In genomic region chr9:761155-761792, GRCh38 we compare ENCODE assay signal across 15 cellular contexts.
DNase-seq lines count a peak whose midpoint lies in the region; ATAC-seq and TF ChIP-seq lines count a peak whose summit lies in the region.
"Had no signal": no experiment of that assay in that cellular context is flagged by ENCODE, and none has a peak within 500 bp of the region (broad histone marks: within the 10 kb centered on the region; RNA-seq: fewer than 3 reads in every experiment).

No MANE protein-coding gene starts in this region.

- intact Hi-C loops in thyroid gland (cut with DNase I): loop anchor here (5.0 kb wide), 1 partner anchor 144 kb away; no protein-coding TSS in a partner anchor
- intact Hi-C loops in activated T-helper 1 cell treated with anti-CD3 and anti-CD28 coated beads, Interleukin-12 subunit alpha, Interleukin-12 subunit beta, Interleukin-2, Interleukin-4 antibody, amounts not matched to agents 30 ng/mL and 10 ng/mL and 1 ng/mL, durations not matched to agents 14 hours and 24 hours and 36 hours (cut with micrococcal nuclease): no loop called here

- no peak overlapping the region for H3K4me3 Mint-ChIP-seq in activated T-helper 1 cell treated with anti-CD3 and anti-CD28 coated beads, Interleukin-12 subunit alpha, Interleukin-12 subunit beta, Interleukin-2, Interleukin-4 antibody, amounts not matched to agents 30 ng/mL and 10 ng/mL and 1 ng/mL, durations not matched to agents 14 hours and 24 hours and 36 hours
- H3K4me3 Mint-ChIP-seq: activated CD4-positive, alpha-beta T cell treated with anti-CD3 and anti-CD28 coated beads, Interleukin-2, amount 10 ng/mL, durations not matched to agents 7 days and 5 days; activated T-cell treated with anti-CD3 and anti-CD28 coated beads, Interleukin-2, amount 50 U/mL, for 24 hours; CD14-positive monocyte; dendritic cell treated with granulocyte-macrophage colony-stimulating factor and Interleukin-4, amounts not matched to agents 40 ng/mL and 50 ng/mL, for 4 days; immature natural killer cell had no signal

- peaks cover 20% of the 10 kb centered on the region for H3K4me1 Mint-ChIP-seq in activated T-helper 1 cell treated with anti-CD3 and anti-CD28 coated beads, Interleukin-12 subunit alpha, Interleukin-12 subunit beta, Interleukin-2, Interleukin-4 antibody, amounts not matched to agents 30 ng/mL and 10 ng/mL and 1 ng/mL, durations not matched to agents 14 hours and 24 hours and 36 hours (ENCODE audit: low read depth)

- TF ChIP-seq CTCF in coronary artery (IDR thresholded peaks at IDR 0.05) (no peak), thyroid gland (IDR thresholded peaks at IDR 0.05) (no peak)

- ATAC-seq in left lobe of liver: peak; percentile 39
- ATAC-seq in HG03439 (IDR thresholded peaks at IDR 0.05; ENCODE audit: unreplicated experiment): no peak
- ATAC-seq: foreskin keratinocyte had no signal

- peaks cover 7% of the 10 kb centered on the region for H3K27me3 Mint-ChIP-seq in activated T-helper 1 cell treated with anti-CD3 and anti-CD28 coated beads, Interleukin-12 subunit alpha, Interleukin-12 subunit beta, Interleukin-2, Interleukin-4 antibody, amounts not matched to agents 30 ng/mL and 10 ng/mL and 1 ng/mL, durations not matched to agents 14 hours and 24 hours and 36 hours (ENCODE audit: insufficient read depth)
- H3K27me3 Mint-ChIP-seq: dendritic cell treated with granulocyte-macrophage colony-stimulating factor and Interleukin-4, amounts not matched to agents 40 ng/mL and 50 ng/mL, for 4 days had no signal

- DNase-seq in NCI-H2029 treated with DMSO at 0.1 percent for 48 hours (lab: John Stamatoyannopoulos, UW): peak; percentile 22
- DNase-seq in coronary artery (ENCODE audit: low spot score): no peak
- DNase-seq in left lobe of liver (ENCODE audit: low spot score): no peak
- peak; percentile 40 to 47 for DNase-seq in thyroid gland
- DNase-seq in activated T-helper 1 cell treated with anti-CD3 and anti-CD28 coated beads, Interleukin-12 subunit alpha, Interleukin-12 subunit beta, Interleukin-2, Interleukin-4 antibody, amounts not matched to agents 30 ng/mL and 10 ng/mL and 1 ng/mL, durations not matched to agents 14 hours and 24 hours and 36 hours (ENCODE audit: low spot score): no peak
- no peak for DNase-seq in HPDE6-E6E7 (ENCODE audit: extremely low spot score)
- DNase-seq: activated CD4-positive, alpha-beta T cell treated with anti-CD3 and anti-CD28 coated beads, Interleukin-2, amount 10 ng/mL, durations not matched to agents 7 days and 5 days; activated T-cell treated with anti-CD3 and anti-CD28 coated beads, Interleukin-2, amount 50 U/mL, for 24 hours; foreskin keratinocyte; immature natural killer cell; ovary; SHP77 treated with DMSO at 0.1 percent for 48 hours had no signal

- H3K27ac ChIP-seq in coronary artery: peak overlapping the region; percentile 5 to 64
- peak overlapping the region; percentile 97 to 99 (median 98) for H3K27ac ChIP-seq in thyroid gland
- H3K27ac ChIP-seq: foreskin keratinocyte, ovary had no signal

- TF ChIP-seq POLR2A in thyroid gland (IDR thresholded peaks at IDR 0.05): peak in 1 of 2 donors; percentile 57

- 48 to 49% methylated on average over 8 of the region's 8 CpGs for WGBS in thyroid gland, 2 donors

- H3K36me3 ChIP-seq in thyroid gland: no peaks in the 10 kb centered on the region
- H3K36me3 ChIP-seq: ovary had no signal

- no peaks in the 10 kb centered on the region for H3K36me3 Mint-ChIP-seq in activated T-helper 1 cell treated with anti-CD3 and anti-CD28 coated beads, Interleukin-12 subunit alpha, Interleukin-12 subunit beta, Interleukin-2, Interleukin-4 antibody, amounts not matched to agents 30 ng/mL and 10 ng/mL and 1 ng/mL, durations not matched to agents 14 hours and 24 hours and 36 hours (ENCODE audit: low read depth)
- H3K36me3 Mint-ChIP-seq: CD14-positive monocyte, immature natural killer cell had no signal

- H3K27me3 ChIP-seq in thyroid gland: no peaks in the 10 kb centered on the region
- H3K27me3 ChIP-seq: foreskin keratinocyte, ovary had no signal

- no peaks in the 10 kb centered on the region for H3K9me3 Mint-ChIP-seq in activated T-helper 1 cell treated with anti-CD3 and anti-CD28 coated beads, Interleukin-12 subunit alpha, Interleukin-12 subunit beta, Interleukin-2, Interleukin-4 antibody, amounts not matched to agents 30 ng/mL and 10 ng/mL and 1 ng/mL, durations not matched to agents 14 hours and 24 hours and 36 hours
- H3K9me3 Mint-ChIP-seq: activated CD4-positive, alpha-beta T cell treated with anti-CD3 and anti-CD28 coated beads, Interleukin-2, amount 10 ng/mL, durations not matched to agents 7 days and 5 days; activated T-cell treated with anti-CD3 and anti-CD28 coated beads, Interleukin-2, amount 50 U/mL, for 24 hours; CD14-positive monocyte; dendritic cell treated with granulocyte-macrophage colony-stimulating factor and Interleukin-4, amounts not matched to agents 40 ng/mL and 50 ng/mL, for 4 days; immature natural killer cell had no signal

- no peaks in the 10 kb centered on the region for H3K9me3 ChIP-seq in thyroid gland
- H3K9me3 ChIP-seq: ovary had no signal

- H3K4me3 ChIP-seq in coronary artery (no peak overlapping the region), thyroid gland (replicated peaks in 1 of 3) (no peak overlapping the region)
- H3K4me3 ChIP-seq: ovary had no signal

- no peak overlapping the region for H3K27ac Mint-ChIP-seq in activated T-helper 1 cell treated with anti-CD3 and anti-CD28 coated beads, Interleukin-12 subunit alpha, Interleukin-12 subunit beta, Interleukin-2, Interleukin-4 antibody, amounts not matched to agents 30 ng/mL and 10 ng/mL and 1 ng/mL, durations not matched to agents 14 hours and 24 hours and 36 hours
- H3K27ac Mint-ChIP-seq: activated CD4-positive, alpha-beta T cell treated with anti-CD3 and anti-CD28 coated beads, Interleukin-2, amount 10 ng/mL, durations not matched to agents 7 days and 5 days; activated T-cell treated with anti-CD3 and anti-CD28 coated beads, Interleukin-2, amount 50 U/mL, for 24 hours; dendritic cell treated with granulocyte-macrophage colony-stimulating factor and Interleukin-4, amounts not matched to agents 40 ng/mL and 50 ng/mL, for 4 days had no signal

- peaks cover 34 to 43% of the 10 kb centered on the region in 2 donors for H3K4me1 ChIP-seq in thyroid gland
- H3K4me1 ChIP-seq: foreskin keratinocyte had no signal

Comparison
In these comparisons a context has a peak if more than half of its experiments do, and no peak if none do; other contexts are left out.
1. DNase-seq: peak in NCI-H2029 treated with DMSO at 0.1 percent for 48 hours (single experiment) and thyroid gland (2 of 2); none in coronary artery (single experiment), left lobe of liver (single experiment), activated T-helper 1 cell treated with anti-CD3 and anti-CD28 coated beads, Interleukin-12 subunit alpha, Interleukin-12 subunit beta, Interleukin-2, Interleukin-4 antibody, amounts not matched to agents 30 ng/mL and 10 ng/mL and 1 ng/mL, durations not matched to agents 14 hours and 24 hours and 36 hours (single experiment) and HPDE6-E6E7 (single experiment).